14 cellular contexts compared by ENCODE assay signal in the genomic region with DNA sequence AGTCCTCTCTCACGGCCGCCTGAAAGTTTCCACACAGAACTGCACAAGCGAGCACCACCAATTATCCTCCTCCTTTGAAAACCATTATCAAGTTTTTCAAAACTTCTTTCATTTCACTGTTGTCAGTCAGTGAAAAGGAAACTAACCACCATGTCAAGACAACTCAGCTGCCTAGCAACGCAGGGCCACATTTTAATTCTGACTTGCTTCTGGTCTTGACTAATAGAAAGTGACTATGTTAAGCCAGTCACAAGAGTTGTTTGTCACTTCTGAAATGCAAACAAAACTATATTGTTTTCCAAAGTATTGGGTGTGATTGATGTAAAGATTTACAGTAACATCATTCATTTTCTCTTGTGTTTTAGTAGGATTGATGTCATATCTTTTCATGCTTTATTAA.
DNase-seq lines count a peak whose midpoint lies in the region; ATAC-seq and TF ChIP-seq lines count a peak whose summit lies in the region.
"Had no signal": no experiment of that assay in that cellular context is flagged by ENCODE, and none has a peak within 500 bp of the region (broad histone marks: within the 10 kb centered on the region; RNA-seq: fewer than 3 reads in every experiment).

No MANE protein-coding gene starts in this region.

- no peak overlapping the region for H3K27ac Mint-ChIP-seq in CD8-positive, alpha-beta T cell
- H3K27ac Mint-ChIP-seq: activated CD4-positive, alpha-beta memory T cell treated with anti-CD3 and anti-CD28 coated beads, Interleukin-2, amount 10 ng/mL, durations not matched to agents 7 days and 5 days; progenitor cell of endocrine pancreas had no signal

- CTCF ChIA-PET in CD8-positive, alpha-beta T cell (lab: Charles Lee) = no interaction called here

- intact Hi-C loops in CD8-positive, alpha-beta T cell (cut with DNase I, micrococcal nuclease) = no loop called here

- no peak for TF ChIP-seq CTCF in MM.1S (IDR thresholded peaks at IDR 0.05; ENCODE audit: low read length)
- no peak for TF ChIP-seq CTCF in CD8-positive, alpha-beta T cell (IDR thresholded peaks at IDR 0.05)

- H2AFZ ChIP-seq in ACC112 (ENCODE audit: low read length, unreplicated experiment) (peak overlapping the region; percentile 38), MM.1S (ENCODE audit: low read length) (peak overlapping the region; percentile 20; the same call in 1 of the 2 replicates)

- POLR2A ChIA-PET in CD8-positive, alpha-beta T cell (lab: Charles Lee) = no interaction called here

- no peak overlapping the region for H3K9ac ChIP-seq in MM.1S (ENCODE audit: low read length)

- no peaks in the 10 kb centered on the region for H4K20me1 ChIP-seq in MM.1S (ENCODE audit: insufficient read depth, low read length)

- H3K4me3 Mint-ChIP-seq in CD8-positive, alpha-beta T cell = no peak overlapping the region
- H3K4me3 Mint-ChIP-seq: activated CD4-positive, alpha-beta memory T cell treated with anti-CD3 and anti-CD28 coated beads, Interleukin-2, amount 10 ng/mL, durations not matched to agents 7 days and 5 days had no signal

- H3K27me3 ChIP-seq in ACC112 (ENCODE audit: insufficient read depth, low read length) (no peaks in the 10 kb centered on the region), MM.1S (replicated peaks; ENCODE audit: insufficient read depth, low read length) (no peaks in the 10 kb centered on the region)
- no peaks in the 10 kb centered on the region for H3K27me3 ChIP-seq in CD8-positive, alpha-beta T cell (ENCODE audit: insufficient read depth, low read length)
- H3K27me3 ChIP-seq: upper lobe of right lung had no signal

- no peaks in the 10 kb centered on the region for H3K36me3 Mint-ChIP-seq in CD8-positive, alpha-beta T cell

- no peaks in the 10 kb centered on the region for H3K79me2 ChIP-seq in ACC112 (ENCODE audit: control insufficient read depth, insufficient read depth, low read length, unreplicated experiment)
- H3K79me2 ChIP-seq in MM.1S (ENCODE audit: low read length) = no peaks in the 10 kb centered on the region

- H3F3A ChIP-seq in MM.1S (ENCODE audit: insufficient read depth, low read length) = no peaks in the 10 kb centered on the region

- H3K4me1 Mint-ChIP-seq in CD8-positive, alpha-beta T cell (ENCODE audit: low read depth) = no peaks in the 10 kb centered on the region
- H3K4me1 Mint-ChIP-seq: activated CD4-positive, alpha-beta memory T cell treated with anti-CD3 and anti-CD28 coated beads, Interleukin-2, amount 10 ng/mL, durations not matched to agents 7 days and 5 days had no signal

- peak overlapping the region; percentile 6; the same call in 1 of the 2 replicates for H3K4me2 ChIP-seq in MM.1S (ENCODE audit: low read depth, low read length)

- no peaks in the 10 kb centered on the region for H3K27me3 Mint-ChIP-seq in CD8-positive, alpha-beta T cell (ENCODE audit: low read depth)
- H3K27me3 Mint-ChIP-seq: activated CD4-positive, alpha-beta memory T cell treated with anti-CD3 and anti-CD28 coated beads, Interleukin-2, amount 10 ng/mL, durations not matched to agents 7 days and 5 days; progenitor cell of endocrine pancreas had no signal

- H3K27ac ChIP-seq in ACC112 (ENCODE audit: low read depth, low read length) = no peak overlapping the region
- no peak overlapping the region; the same call in 1 of the 2 replicates for H3K27ac ChIP-seq in MM.1S (ENCODE audit: low read length)
- H3K27ac ChIP-seq in CD8-positive, alpha-beta T cell (ENCODE audit: low read depth, low read length) = no peak overlapping the region
- H3K27ac ChIP-seq: upper lobe of right lung had no signal

- no peaks in the 10 kb centered on the region for H3K9me3 ChIP-seq in MM.1S (replicated peaks; ENCODE audit: insufficient read depth, low read length)
- H3K9me3 ChIP-seq in CD8-positive, alpha-beta T cell (ENCODE audit: low read length) = no peaks in the 10 kb centered on the region
- H3K9me3 ChIP-seq: upper lobe of right lung had no signal

- no peaks in the 10 kb centered on the region for H3K9me2 ChIP-seq in MM.1S (replicated peaks; ENCODE audit: insufficient read depth, low read length)

- H3K9me3 Mint-ChIP-seq in CD8-positive, alpha-beta T cell = peaks cover 2% of the 10 kb centered on the region
- H3K9me3 Mint-ChIP-seq: activated CD4-positive, alpha-beta memory T cell treated with anti-CD3 and anti-CD28 coated beads, Interleukin-2, amount 10 ng/mL, durations not matched to agents 7 days and 5 days had no signal

- ATAC-seq in HG02798 (IDR thresholded peaks at IDR 0.05; ENCODE audit: poor library complexity, unreplicated experiment) = peak; percentile 99
- no peak for ATAC-seq in CD8-positive, alpha-beta T cell
- ATAC-seq: upper lobe of right lung had no signal

- H3K4me1 ChIP-seq in ACC112 (ENCODE audit: control insufficient read depth, insufficient read depth, low read length, unreplicated experiment) = no peaks in the 10 kb centered on the region
- peaks cover 17% of the 10 kb centered on the region for H3K4me1 ChIP-seq in MM.1S (ENCODE audit: low read length)
- H3K4me1 ChIP-seq in CD8-positive, alpha-beta T cell (ENCODE audit: insufficient read depth, low read length) = no peaks in the 10 kb centered on the region
- H3K4me1 ChIP-seq: upper lobe of right lung had no signal

- H3K4me3 ChIP-seq in ACC112 (ENCODE audit: low read depth, low read length) (no peak overlapping the region), MM.1S (ENCODE audit: low read length) (no peak overlapping the region)
- H3K4me3 ChIP-seq in CD8-positive, alpha-beta T cell (ENCODE audit: low read depth, low read length) = no peak overlapping the region
- H3K4me3 ChIP-seq: upper lobe of right lung had no signal

- peak; percentile 4 for DNase-seq in GM19238 (ENCODE audit: insufficient read length, low spot score)
- DNase-seq in MM.1S = peak; percentile 76
- no peak for DNase-seq in COR-L47 (lab: John Stamatoyannopoulos, UW)
- DNase-seq in stimulated activated CD4-positive, alpha-beta T cell treated with anti-CD3 and anti-CD28 coated beads, Interleukin-2, amount 100 ng/mL, for 48 hours = no peak
- DNase-seq in CD8-positive, alpha-beta T cell = no peak
- no peak for DNase-seq in NCI-H82 (lab: John Stamatoyannopoulos, UW)
- DNase-seq: activated CD4-positive, alpha-beta memory T cell treated with anti-CD3 and anti-CD28 coated beads, Interleukin-2, amount 10 ng/mL, durations not matched to agents 7 days and 5 days; amygdala; NCI-H1436 treated with DMSO at 0.1 percent for 48 hours; Right ventricle myocardium superior; upper lobe of right lung had no signal

- H3K36me3 ChIP-seq in ACC112 (ENCODE audit: insufficient read depth, low read length) (no peaks in the 10 kb centered on the region), MM.1S (replicated peaks; ENCODE audit: insufficient read depth, low read length) (no peaks in the 10 kb centered on the region)
- no peaks in the 10 kb centered on the region for H3K36me3 ChIP-seq in CD8-positive, alpha-beta T cell (ENCODE audit: insufficient read depth, low read length)
- H3K36me3 ChIP-seq: upper lobe of right lung had no signal

Comparison
In these comparisons a context has a peak if more than half of its experiments do, and no peak if none do; other contexts are left out.
1. DNase-seq: peak in GM19238 (single experiment) and MM.1S (single experiment); none in COR-L47 (single experiment), stimulated activated CD4-positive, alpha-beta T cell treated with anti-CD3 and anti-CD28 coated beads, Interleukin-2, amount 100 ng/mL, for 48 hours (0 of 2), CD8-positive, alpha-beta T cell (0 of 7) and NCI-H82 (single experiment).